17 cellular contexts compared by ENCODE assay signal in the genomic region with DNA sequence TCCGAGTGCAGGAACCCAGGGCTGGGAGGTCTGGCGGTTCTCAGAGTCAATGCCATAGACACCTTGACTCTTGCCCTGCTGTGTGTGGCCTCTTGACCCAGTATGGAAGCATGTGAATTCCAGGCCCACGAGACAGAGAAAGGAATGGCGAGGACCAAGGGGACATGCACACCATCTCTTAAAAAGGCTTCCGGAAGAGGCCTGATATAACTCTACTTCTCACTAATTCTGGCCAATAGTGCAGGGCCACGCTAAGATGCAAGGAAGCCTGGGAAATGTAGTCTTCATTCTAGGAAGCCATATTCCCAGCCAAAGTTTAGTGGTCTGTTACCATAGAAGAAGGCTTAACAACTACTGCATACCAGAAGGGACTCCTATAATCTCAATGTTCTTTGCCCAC.
DNase-seq lines count a peak whose midpoint lies in the region; ATAC-seq, FAIRE-seq and TF ChIP-seq lines count a peak whose summit lies in the region.
"Had no signal": no experiment of that assay in that cellular context is flagged by ENCODE, and none has a peak within 500 bp of the region (broad histone marks: within the 10 kb centered on the region; RNA-seq: fewer than 3 reads in every experiment).

No MANE protein-coding gene starts in this region.

- peak; percentile 29 for DNase-seq in EH (ENCODE audit: low read depth)
- DNase-seq in HTR-8/SVneo (ENCODE audit: insufficient read length, low spot score) = no peak
- DNase-seq in SK-N-SH = no peak
- peak; percentile 58 for DNase-seq in islet precursor cell
- no peak for DNase-seq in NCI-H82 treated with DMSO at 0.1 percent for 48 hours (lab: John Stamatoyannopoulos, UW; ENCODE audit: unreplicated experiment)
- DNase-seq in stimulated activated CD4-positive, alpha-beta T cell treated with anti-CD3 and anti-CD28 coated beads, Interleukin-15, amount 100 ng/mL, for 24 hours = no peak
- DNase-seq: DMS153, NCI-H1048, NCI-H1436 treated with DMSO at 0.1 percent for 48 hours, NCI-H2081, NCI-H524 treated with DMSO at 0.1 percent for 48 hours had no signal

- no peaks in the 10 kb centered on the region; the same call in 1 of the 2 replicates for H3K27me3 ChIP-seq in SK-N-SH (ENCODE audit: insufficient read depth)
- H3K27me3 ChIP-seq: BLaER1 treated with 17β-estradiol and CSF1 and Interleukin-3, amounts not matched to agents 10 nM and 100 nM had no signal

- no peaks in the 10 kb centered on the region for H4K20me1 ChIP-seq in SK-N-SH (ENCODE audit: insufficient read depth)
- H4K20me1 ChIP-seq: BLaER1 treated with 17β-estradiol and CSF1 and Interleukin-3, amounts not matched to agents 10 nM and 100 nM had no signal

- H2AFZ ChIP-seq in SK-N-SH (ENCODE audit: low read depth) = no peak overlapping the region

- 76% methylated on average over 6 of the region's 6 CpGs for WGBS in SK-N-SH (ENCODE audit: low lambda C conversion rate)

- POLR2A ChIA-PET in SK-N-SH (lab: Yijun Ruan, JAX) = no interaction called here

- H3K4me1 ChIP-seq in SK-N-SH (ENCODE audit: control insufficient read depth in 1 of 2, insufficient read depth in 2 of 2, low read depth in 1 of 2, low read length in 1 of 2) = peaks cover 0 to 5% of the 10 kb centered on the region in 2 experiments; a peak in 1 of 4 replicates
- H3K4me1 ChIP-seq: A549; BLaER1 treated with 17β-estradiol and CSF1 and Interleukin-3, amounts not matched to agents 10 nM and 100 nM had no signal

- no peak overlapping the region for H3K9ac ChIP-seq in SK-N-SH
- H3K9ac ChIP-seq: BLaER1 treated with 17β-estradiol and CSF1 and Interleukin-3, amounts not matched to agents 10 nM and 100 nM had no signal

- CTCF ChIA-PET in SK-N-SH (lab: Yijun Ruan, JAX) = interaction anchor here (0.6 kb wide), 1 partner anchor 9 kb away, joined by 3 read pairs; no protein-coding TSS in a partner anchor

- peak; percentile 84 for FAIRE-seq in HTR-8/SVneo (lab: Jason Lieb, UNC)
- FAIRE-seq: A549, H54 had no signal

- no peaks in the 10 kb centered on the region for H3F3A ChIP-seq in SK-N-SH (replicated peaks; ENCODE audit: insufficient read depth)

- H3K79me2 ChIP-seq in SK-N-SH (ENCODE audit: insufficient read depth) = no peaks in the 10 kb centered on the region

- no peak for TF ChIP-seq EP300 in SK-N-SH (IDR thresholded peaks at IDR 0.05; ENCODE audit: borderline replicate concordance in 1 of 2, low read depth in 1 of 2, low read length in 1 of 2)

- H3K36me3 ChIP-seq in SK-N-SH (replicated peaks in 1 of 2; ENCODE audit: control insufficient read depth in 1 of 2, insufficient read depth in 2 of 2, low read length in 1 of 2) = no peaks in the 10 kb centered on the region
- H3K36me3 ChIP-seq: BLaER1 treated with 17β-estradiol and CSF1 and Interleukin-3, amounts not matched to agents 10 nM and 100 nM; SJSA1 had no signal

- no peak overlapping the region for H3K4me3 ChIP-seq in SK-N-SH (ENCODE audit: low read depth in 2 of 2, low read length in 1 of 2)
- H3K4me3 ChIP-seq: A549; BLaER1 treated with 17β-estradiol and CSF1 and Interleukin-3, amounts not matched to agents 10 nM and 100 nM; SJSA1 had no signal

- no peak for TF ChIP-seq RAD21 in SK-N-SH (IDR thresholded peaks at IDR 0.05; ENCODE audit: low read length)

- TF ChIP-seq CTCF in SK-N-SH (IDR thresholded peaks at IDR 0.05) = no peak

- H3K27ac ChIP-seq in SK-N-SH (ENCODE audit: low read depth in 2 of 2, low read length in 1 of 2) = no peak overlapping the region
- H3K27ac ChIP-seq: A549; BLaER1 treated with 17β-estradiol and CSF1 and Interleukin-3, amounts not matched to agents 10 nM and 100 nM; RWPE1; SJSA1 had no signal

- ATAC-seq in GM21526 (IDR thresholded peaks at IDR 0.05; ENCODE audit: low FRiP score, unreplicated experiment) = no peak

- no peaks in the 10 kb centered on the region for H3K9me2 ChIP-seq in SK-N-SH

- no peak overlapping the region for H3K4me2 ChIP-seq in SK-N-SH
- H3K4me2 ChIP-seq: A549; BLaER1 treated with 17β-estradiol and CSF1 and Interleukin-3, amounts not matched to agents 10 nM and 100 nM had no signal

- no peaks in the 10 kb centered on the region for H3K9me3 ChIP-seq in SK-N-SH
- H3K9me3 ChIP-seq: SJSA1 had no signal

TF ChIP-seq in SK-N-SH, 30 proteins besides CTCF, POLR2A, EP300 and RAD21:
- TF ChIP-seq YY1 (IDR thresholded peaks at IDR 0.05; ENCODE audit: low read depth) (peak; percentile 73; the same call in 1 of the 2 replicates), RFX5 (IDR thresholded peaks at IDR 0.05; ENCODE audit: low read length) (no peak)

Comparison
In these comparisons a context has a peak if more than half of its experiments do, and no peak if none do; other contexts are left out.
1. DNase-seq: peak in EH (single experiment) and islet precursor cell (single experiment); none in HTR-8/SVneo (single experiment), SK-N-SH (single experiment), NCI-H82 treated with DMSO at 0.1 percent for 48 hours (single experiment) and stimulated activated CD4-positive, alpha-beta T cell treated with anti-CD3 and anti-CD28 coated beads, Interleukin-15, amount 100 ng/mL, for 24 hours (single experiment).